In genomic region chr10:739403-739802, GRCh38 we compare ENCODE assay signal across 17 cellular contexts. TPM values are rescaled to one million over a fixed set of nuclear protein-coding genes. Genes with fewer than 3 reads are reported as not detected.
A peak's percentile ranks its signal among the peaks of the same experiment; 100 is the strongest.
DNase-seq lines count a peak whose midpoint lies in the region; ATAC-seq, FAIRE-seq and TF ChIP-seq lines count a peak whose summit lies in the region.
"Had no signal": no experiment of that assay in that cellular context is flagged by ENCODE, and none has a peak within 500 bp of the region (broad histone marks: within the 10 kb centered on the region; RNA-seq: fewer than 3 reads in every experiment).

No MANE protein-coding gene starts in this region.

- H4K8ac ChIP-seq in trophoblast cell (ENCODE audit: low read depth, low read length): no peak overlapping the region

- peaks cover 5% of the 10 kb centered on the region for H3K9me3 ChIP-seq in keratinocyte (ENCODE audit: control insufficient read depth, low read depth, low read length)
- peaks cover 4% of the 10 kb centered on the region for H3K9me3 ChIP-seq in trophoblast cell (ENCODE audit: insufficient read depth, low read depth, low read length)

- H2BK120ac ChIP-seq in trophoblast cell (ENCODE audit: insufficient read depth, low read length, poor library complexity): no peak overlapping the region

- no peaks in the 10 kb centered on the region for H3K27me3 ChIP-seq in keratinocyte (ENCODE audit: control insufficient read depth, extremely low read depth, insufficient read depth, low read length)
- H3K27me3 ChIP-seq in trophoblast cell (ENCODE audit: insufficient read depth, low read length): no peaks in the 10 kb centered on the region
- H3K27me3 ChIP-seq: BLaER1 had no signal

- H3K4me3 ChIP-seq in keratinocyte (ENCODE audit: control insufficient read depth in 2 of 3, extremely low read depth in 1 of 3, insufficient read depth in 2 of 3, low read depth in 1 of 3, low read length in 3 of 3) (no peak overlapping the region), trophoblast cell (ENCODE audit: low read depth, low read length) (peak overlapping the region; percentile 21)
- H3K4me3 ChIP-seq: BLaER1 had no signal

- no peak overlapping the region for H2BK5ac ChIP-seq in trophoblast cell (ENCODE audit: low read depth, low read length, poor library complexity)

- H4K12ac ChIP-seq in trophoblast cell (ENCODE audit: low read depth, low read length): no peak overlapping the region

- H4K20me1 ChIP-seq in keratinocyte (ENCODE audit: control insufficient read depth, extremely low read depth, insufficient read depth, low read length): no peaks in the 10 kb centered on the region
- H4K20me1 ChIP-seq: BLaER1 had no signal

- H3K27ac ChIP-seq in keratinocyte (ENCODE audit: control insufficient read depth, insufficient read depth, low read length): no peak overlapping the region
- no peak overlapping the region for H3K27ac ChIP-seq in trophoblast cell (ENCODE audit: low read depth, low read length)
- H3K27ac ChIP-seq: BLaER1, KMS-11 had no signal

- WGBS in trophoblast cell (ENCODE audit: extremely low coverage, insufficient coverage, insufficient read length): no CpG with 5 or more reads among the region's 3 CpGs

- no peak overlapping the region for H3K4ac ChIP-seq in trophoblast cell (ENCODE audit: low read depth, low read length)

- H3K9me1 ChIP-seq in keratinocyte (ENCODE audit: control insufficient read depth, extremely low read depth, insufficient read depth, low read length): no peaks in the 10 kb centered on the region

- FAIRE-seq in GM12891 (lab: Jason Lieb, UNC) (peak; percentile 72), HTR-8/SVneo (lab: Jason Lieb, UNC) (peak; percentile 97), keratinocyte (lab: Jason Lieb, UNC) (peak; percentile 20)

- TF ChIP-seq POLR2A in GM12891 (IDR thresholded peaks at IDR 0.05; ENCODE audit: low read depth, low read length): no peak

- dilution Hi-C loops in keratinocyte (cut with MboI; ENCODE audit: extremely low pct_ligation_motif_present, low sequenced_read_pairs): no loop called here

- no peak overlapping the region for H3K18ac ChIP-seq in trophoblast cell (ENCODE audit: low read length)

- no peak overlapping the region for H3K14ac ChIP-seq in trophoblast cell (ENCODE audit: low read length)

- H3K9ac ChIP-seq in keratinocyte (ENCODE audit: control insufficient read depth, extremely low read depth, insufficient read depth, low read length): no peak overlapping the region
- H3K9ac ChIP-seq in trophoblast cell (ENCODE audit: low read length): no peak overlapping the region
- H3K9ac ChIP-seq: BLaER1, KMS-11 had no signal

- H4K91ac ChIP-seq in trophoblast cell (ENCODE audit: low read depth, low read length): no peak overlapping the region

- no peak overlapping the region for H2BK12ac ChIP-seq in trophoblast cell (ENCODE audit: low read length)

- no peaks in the 10 kb centered on the region for H3K79me2 ChIP-seq in keratinocyte (ENCODE audit: control insufficient read depth, insufficient read depth, low read length)
- H3K79me2 ChIP-seq in trophoblast cell (ENCODE audit: control insufficient read depth, insufficient read depth, low read length, poor library complexity): no peaks in the 10 kb centered on the region

- DNase-seq in GM12891 (ENCODE audit: insufficient read length, low spot score): no peak
- DNase-seq in HTR-8/SVneo (ENCODE audit: insufficient read length, low spot score): no peak
- no peak for DNase-seq in keratinocyte (ENCODE audit: low read depth, low spot score)
- no peak for DNase-seq in trophoblast cell
- no peak for DNase-seq in G401 (ENCODE audit: low spot score)
- DNase-seq: 8988T; CD4-positive, alpha-beta memory T cell; DMS153; DMS79; GF-D8; HCEC 1CT; HFFc6 had no signal

- H3K79me1 ChIP-seq in trophoblast cell (ENCODE audit: low read length): no peaks in the 10 kb centered on the region

- no peak for TF ChIP-seq CTCF in keratinocyte (optimal IDR thresholded peaks at IDR 0.05 in 1 of 3, IDR thresholded peaks at IDR 0.05 in 1 of 3, conservative IDR thresholded peaks at IDR 0.05 in 1 of 3; ENCODE audit: extremely low read depth in 1 of 3, insufficient read depth in 2 of 3, low read length in 3 of 3)

- no peaks in the 10 kb centered on the region for H3K4me1 ChIP-seq in keratinocyte (ENCODE audit: control insufficient read depth, extremely low read depth, insufficient read depth, low read length)
- no peaks in the 10 kb centered on the region for H3K4me1 ChIP-seq in trophoblast cell (ENCODE audit: control insufficient read depth in 1 of 2, insufficient read depth in 2 of 2, low read length in 2 of 2)
- H3K4me1 ChIP-seq: BLaER1 had no signal

- in situ Hi-C loops in G401 (cut with HindIII; ENCODE audit: low sequenced_read_pairs): no loop called here

- no peak for ATAC-seq in GM21619 (IDR thresholded peaks at IDR 0.05; ENCODE audit: unreplicated experiment)
- ATAC-seq in HG02610 (IDR thresholded peaks at IDR 0.05; ENCODE audit: unreplicated experiment): no peak

- no peak overlapping the region for H3K4me2 ChIP-seq in keratinocyte (ENCODE audit: control insufficient read depth, extremely low read depth, insufficient read depth, low read depth, low read length)
- H3K4me2 ChIP-seq in trophoblast cell (ENCODE audit: low read length): no peak overlapping the region
- H3K4me2 ChIP-seq: BLaER1, KMS-11 had no signal

- no peaks in the 10 kb centered on the region for H3K36me3 ChIP-seq in keratinocyte (ENCODE audit: control insufficient read depth in 2 of 2, extremely low read depth in 1 of 2, insufficient read depth in 2 of 2, low read length in 2 of 2)
- no peaks in the 10 kb centered on the region for H3K36me3 ChIP-seq in trophoblast cell (ENCODE audit: control insufficient read depth in 1 of 2, insufficient read depth in 2 of 2, low read length in 2 of 2)
- H3K36me3 ChIP-seq: BLaER1 had no signal

- no peak overlapping the region for H2AK5ac ChIP-seq in trophoblast cell (ENCODE audit: low read length)

- H3K23ac ChIP-seq in trophoblast cell (ENCODE audit: low read length): no peak overlapping the region

- no peak overlapping the region for H2AFZ ChIP-seq in keratinocyte (ENCODE audit: control insufficient read depth, low read length)
- H2AFZ ChIP-seq in trophoblast cell (ENCODE audit: insufficient read depth, low read length, poor library complexity): no peak overlapping the region

TF ChIP-seq in GM12891, 5 proteins besides CTCF, POLR2A, EP300 and RAD21:
- no peak for TF ChIP-seq TAF1 (IDR thresholded peaks at IDR 0.05; ENCODE audit: low read depth, low read length)
- TF ChIP-seq SPI1 (IDR thresholded peaks at IDR 0.05; ENCODE audit: low read depth, low read length): no peak
- TF ChIP-seq POLR2AphosphoS5 (IDR thresholded peaks at IDR 0.05; ENCODE audit: low read depth, low read length): no peak
- no peak for TF ChIP-seq PAX5 (IDR thresholded peaks at IDR 0.05; ENCODE audit: insufficient read depth, low read length, severe bottlenecking)
- TF ChIP-seq POU2F2 (IDR thresholded peaks at IDR 0.05; ENCODE audit: low read depth, low read length): no peak
TF ChIP-seq in GM12891: peak in this region for 0.

RNA-seq across cellular contexts. Expression of gene DIP2C, which starts 49.9 kb away (rescaled TPM):
- polyA plus RNA-seq in GM12891 (2012; ENCODE audit: low read depth, missing spikeins): 1.5 TPM
- polyA plus RNA-seq in keratinocyte: 1.0 to 2.0 TPM (median 1.3 TPM) in 3 replicates
- 0.67 TPM for polyA plus RNA-seq in keratinocyte (2011; ENCODE audit: low read depth)
- polyA plus RNA-seq in keratinocyte (2011; cell fraction: cytosol; rRNA removed): 1.4 and 2.1 TPM in 2 replicates
- polyA plus RNA-seq in keratinocyte (2011; cell fraction: nucleus; rRNA removed): 3.9 and 4.5 TPM in 2 replicates
- polyA plus RNA-seq in keratinocyte (2012; ENCODE audit: low replicate concordance): 1.3 and 2.7 TPM in 2 replicates
- 3.0 to 9.9 TPM (median 5.6 TPM) in 3 replicates for polyA minus RNA-seq in keratinocyte
- polyA minus RNA-seq in keratinocyte (2011; cell fraction: cytosol; rRNA and poly(A)+ RNA removed): 1.7 TPM
- 5.4 and 6.6 TPM in 2 replicates for polyA minus RNA-seq in keratinocyte (2011; cell fraction: nucleus; rRNA and poly(A)+ RNA removed)
- polyA plus RNA-seq in trophoblast cell (2013): 6.9 and 7.0 TPM in 2 replicates
- 3.9 and 9.0 TPM in 2 replicates for total RNA-seq in G401 (2014; rRNA removed; shearing (Covaris generic))
- polyA plus RNA-seq: CD14-positive monocyte had no signal
